Comparison of ENCODE assay signal across 7 cellular contexts in genomic region chr12:57545809-57546437, GRCh38. TPM values are rescaled to one million over a fixed set of nuclear protein-coding genes. Genes with fewer than 3 reads are reported as not detected.
DNase-seq lines count a peak whose midpoint lies in the region; ATAC-seq and TF ChIP-seq lines count a peak whose summit lies in the region.

No MANE protein-coding gene starts in this region.

- DNase-seq in RKO (ENCODE audit: low spot score), result peak; percentile 79
- no peak for DNase-seq in fibroblast of pulmonary artery (ENCODE audit: low read depth)
- DNase-seq in skeletal muscle cell (ENCODE audit: low read depth), result no peak
- no peak for DNase-seq in left lobe of liver (ENCODE audit: low spot score)
- DNase-seq in AML-193 (lab: John Stamatoyannopoulos, UW), result no peak

- ATAC-seq in GM18502 (IDR thresholded peaks at IDR 0.05; ENCODE audit: poor library complexity, unreplicated experiment) (peak; percentile 1), GM18870 (IDR thresholded peaks at IDR 0.05; ENCODE audit: unreplicated experiment) (no peak), left lobe of liver (no peak)

- no peak for TF ChIP-seq CTCF in fibroblast of pulmonary artery (IDR thresholded peaks at IDR 0.05; ENCODE audit: low read length, missing control alignments)

- H3K4me3 ChIP-seq in fibroblast of pulmonary artery (replicated peaks; ENCODE audit: low read depth, low read length) (peak overlapping the region; percentile 89), skeletal muscle cell (ENCODE audit: low read depth, low read length) (peak overlapping the region; percentile 93)

RNA-seq across cellular contexts. Expression of gene DCTN2, which starts 1.1 kb away (rescaled TPM):
- 28.9 TPM for total RNA-seq in left lobe of liver

RNA-seq across cellular contexts. Expression of gene KIF5A, which starts 3.9 kb away (rescaled TPM):
- total RNA-seq in left lobe of liver, result 0.05 TPM

RNA-seq across cellular contexts. Expression of gene MBD6, which starts 23.3 kb away (rescaled TPM):
- total RNA-seq in left lobe of liver, result 59.6 TPM

RNA-seq across cellular contexts. Expression of gene DDIT3, which starts 25.6 kb away (rescaled TPM):
- total RNA-seq in left lobe of liver, result 13.9 TPM

RNA-seq across cellular contexts. Expression of gene PIP4K2C, which starts 45.1 kb away (rescaled TPM):
- 11.8 TPM for total RNA-seq in left lobe of liver
